Comparison of ENCODE assay signal across 1 cellular context in the genomic region with DNA sequence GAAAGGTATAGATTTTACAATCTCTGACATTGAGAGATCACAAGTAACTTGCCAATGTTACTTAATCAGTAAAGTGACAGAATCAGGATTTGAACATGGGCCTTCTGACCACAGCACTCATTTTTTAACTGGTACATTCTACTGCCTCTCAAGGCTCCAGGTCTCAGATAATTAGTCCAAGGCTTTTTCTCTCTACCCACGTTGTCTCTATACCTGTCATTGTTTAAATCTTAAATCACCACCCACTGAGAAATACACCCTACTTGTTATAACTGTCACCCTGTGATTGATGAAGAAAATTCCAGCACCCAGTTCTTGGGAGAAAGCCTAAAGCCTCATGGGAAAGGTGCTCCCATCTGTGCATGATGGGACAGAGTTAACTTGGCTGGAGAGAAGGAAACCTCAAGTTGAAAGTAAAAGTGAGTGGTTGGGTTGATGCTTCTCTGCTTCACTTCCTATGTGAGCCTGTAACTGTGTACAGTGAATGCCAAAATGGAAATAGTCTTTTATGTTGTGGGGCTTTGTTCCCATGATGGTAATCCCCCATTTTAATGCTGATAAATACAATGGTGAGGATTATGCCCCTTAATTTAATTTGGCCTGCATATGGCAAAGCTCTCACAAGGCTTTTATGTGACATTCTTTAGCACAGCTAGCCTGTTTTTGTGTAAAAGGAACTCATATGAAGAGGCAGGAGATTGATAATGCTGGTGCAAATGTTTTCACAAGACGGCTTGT.
TF ChIP-seq lines count a peak whose summit lies in the region.

No MANE protein-coding gene starts in this region.

TF ChIP-seq in HCT116, 20 proteins besides CTCF, POLR2A, EP300 and RAD21 (continued from another document):
- TF ChIP-seq, protein P1, sequence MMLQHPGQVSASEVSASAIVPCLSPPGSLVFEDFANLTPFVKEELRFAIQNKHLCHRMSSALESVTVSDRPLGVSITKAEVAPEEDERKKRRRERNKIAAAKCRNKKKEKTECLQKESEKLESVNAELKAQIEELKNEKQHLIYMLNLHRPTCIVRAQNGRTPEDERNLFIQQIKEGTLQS (IDR thresholded peaks at IDR 0.05): no peak
- TF ChIP-seq TCF7L2 (IDR thresholded peaks at IDR 0.05; ENCODE audit: borderline replicate concordance, extremely low read depth, insufficient read depth, insufficient read length) (no peak), EZH2phosphoT487 (IDR thresholded peaks at IDR 0.05; ENCODE audit: borderline replicate concordance) (no peak), POLR2AphosphoS5 (IDR thresholded peaks at IDR 0.05; ENCODE audit: low read depth, low read length) (no peak), JUND (IDR thresholded peaks at IDR 0.05) (no peak), ZNF274 (IDR thresholded peaks at IDR 0.05; ENCODE audit: low read depth, low read length) (no peak), FOSL1 (IDR thresholded peaks at IDR 0.05; ENCODE audit: low read depth) (no peak), EGR1 (IDR thresholded peaks at IDR 0.05; ENCODE audit: low read depth) (no peak)
- TF ChIP-seq, protein P2, sequence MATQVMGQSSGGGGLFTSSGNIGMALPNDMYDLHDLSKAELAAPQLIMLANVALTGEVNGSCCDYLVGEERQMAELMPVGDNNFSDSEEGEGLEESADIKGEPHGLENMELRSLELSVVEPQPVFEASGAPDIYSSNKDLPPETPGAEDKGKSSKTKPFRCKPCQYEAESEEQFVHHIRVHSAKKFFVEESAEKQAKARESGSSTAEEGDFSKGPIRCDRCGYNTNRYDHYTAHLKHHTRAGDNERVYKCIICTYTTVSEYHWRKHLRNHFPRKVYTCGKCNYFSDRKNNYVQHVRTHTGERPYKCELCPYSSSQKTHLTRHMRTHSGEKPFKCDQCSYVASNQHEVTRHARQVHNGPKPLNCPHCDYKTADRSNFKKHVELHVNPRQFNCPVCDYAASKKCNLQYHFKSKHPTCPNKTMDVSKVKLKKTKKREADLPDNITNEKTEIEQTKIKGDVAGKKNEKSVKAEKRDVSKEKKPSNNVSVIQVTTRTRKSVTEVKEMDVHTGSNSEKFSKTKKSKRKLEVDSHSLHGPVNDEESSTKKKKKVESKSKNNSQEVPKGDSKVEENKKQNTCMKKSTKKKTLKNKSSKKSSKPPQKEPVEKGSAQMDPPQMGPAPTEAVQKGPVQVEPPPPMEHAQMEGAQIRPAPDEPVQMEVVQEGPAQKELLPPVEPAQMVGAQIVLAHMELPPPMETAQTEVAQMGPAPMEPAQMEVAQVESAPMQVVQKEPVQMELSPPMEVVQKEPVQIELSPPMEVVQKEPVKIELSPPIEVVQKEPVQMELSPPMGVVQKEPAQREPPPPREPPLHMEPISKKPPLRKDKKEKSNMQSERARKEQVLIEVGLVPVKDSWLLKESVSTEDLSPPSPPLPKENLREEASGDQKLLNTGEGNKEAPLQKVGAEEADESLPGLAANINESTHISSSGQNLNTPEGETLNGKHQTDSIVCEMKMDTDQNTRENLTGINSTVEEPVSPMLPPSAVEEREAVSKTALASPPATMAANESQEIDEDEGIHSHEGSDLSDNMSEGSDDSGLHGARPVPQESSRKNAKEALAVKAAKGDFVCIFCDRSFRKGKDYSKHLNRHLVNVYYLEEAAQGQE (IDR thresholded peaks at IDR 0.05; ENCODE audit: low read depth): no peak
- TF ChIP-seq, protein P3, sequence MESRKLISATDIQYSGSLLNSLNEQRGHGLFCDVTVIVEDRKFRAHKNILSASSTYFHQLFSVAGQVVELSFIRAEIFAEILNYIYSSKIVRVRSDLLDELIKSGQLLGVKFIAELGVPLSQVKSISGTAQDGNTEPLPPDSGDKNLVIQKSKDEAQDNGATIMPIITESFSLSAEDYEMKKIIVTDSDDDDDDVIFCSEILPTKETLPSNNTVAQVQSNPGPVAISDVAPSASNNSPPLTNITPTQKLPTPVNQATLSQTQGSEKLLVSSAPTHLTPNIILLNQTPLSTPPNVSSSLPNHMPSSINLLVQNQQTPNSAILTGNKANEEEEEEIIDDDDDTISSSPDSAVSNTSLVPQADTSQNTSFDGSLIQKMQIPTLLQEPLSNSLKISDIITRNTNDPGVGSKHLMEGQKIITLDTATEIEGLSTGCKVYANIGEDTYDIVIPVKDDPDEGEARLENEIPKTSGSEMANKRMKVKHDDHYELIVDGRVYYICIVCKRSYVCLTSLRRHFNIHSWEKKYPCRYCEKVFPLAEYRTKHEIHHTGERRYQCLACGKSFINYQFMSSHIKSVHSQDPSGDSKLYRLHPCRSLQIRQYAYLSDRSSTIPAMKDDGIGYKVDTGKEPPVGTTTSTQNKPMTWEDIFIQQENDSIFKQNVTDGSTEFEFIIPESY (IDR thresholded peaks at IDR 0.05; ENCODE audit: extremely low read depth, insufficient replicate concordance, low read length): no peak
